ENCODE assay signal across 6 cellular contexts in the genomic region with DNA sequence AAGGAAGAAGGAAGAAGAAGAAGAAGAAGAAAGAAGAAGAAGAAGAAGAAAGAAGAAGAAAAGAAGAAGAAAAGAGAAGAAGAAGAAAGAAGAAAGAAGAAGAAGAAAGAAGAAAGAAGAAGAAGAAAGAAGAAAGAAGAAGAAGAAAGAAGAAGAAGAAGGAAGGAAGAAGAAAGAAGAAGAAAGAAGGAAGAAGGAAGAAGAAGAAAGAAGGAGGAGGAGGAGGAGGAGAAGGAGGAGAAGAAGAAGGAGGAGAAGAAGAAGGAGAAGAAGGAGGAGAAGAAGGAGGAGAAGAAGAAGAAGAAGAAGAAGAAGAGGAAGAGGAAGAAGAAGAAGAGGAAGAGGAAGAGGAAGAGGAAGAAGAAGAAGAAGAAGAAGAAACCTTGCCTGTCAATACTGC.
DNase-seq lines count a peak whose midpoint lies in the region; ATAC-seq, FAIRE-seq and TF ChIP-seq lines count a peak whose summit lies in the region.
"Not testable (repeated sequence)": the region's sequence is repeated elsewhere in the genome, so short reads cannot be mapped to it uniquely, and the experiment has no call there.

No MANE protein-coding gene starts in this region.

- CTCF ChIA-PET in A549 (lab: Yijun Ruan, JAX); HEK293 (lab: Yijun Ruan, JAX); K562 (lab: Yijun Ruan, JAX; ENCODE audit: low intra/inter-chr PET ratio); endothelial cell of umbilical vein (lab: Charles Lee): not testable (repeated sequence)

- TF ChIP-seq POLR2A in A549 (IDR thresholded peaks at IDR 0.05; ENCODE audit: low read length); K562 (conservative IDR thresholded peaks at IDR 0.05); endothelial cell of umbilical vein (IDR thresholded peaks at IDR 0.05; ENCODE audit: low read depth, low read length): not testable (repeated sequence)

- not testable (repeated sequence) for TF ChIP-seq EP300 in A549 (IDR thresholded peaks at IDR 0.05); K562 (IDR thresholded peaks at IDR 0.05; ENCODE audit: low read length)

- H3K4me1 Mint-ChIP-seq in dendritic cell treated with granulocyte-macrophage colony-stimulating factor and Interleukin-4, amounts not matched to agents 40 ng/mL and 50 ng/mL, for 4 days (ENCODE audit: low read depth): not testable (repeated sequence)

- H3K4me3 Mint-ChIP-seq in dendritic cell treated with granulocyte-macrophage colony-stimulating factor and Interleukin-4, amounts not matched to agents 40 ng/mL and 50 ng/mL, for 4 days: not testable (repeated sequence)

- H3K9me1 ChIP-seq in K562 (ENCODE audit: control insufficient read depth, insufficient read depth, low read length); endothelial cell of umbilical vein (replicated peaks; ENCODE audit: control insufficient read depth, extremely low read depth, insufficient read depth, low read length): not testable (repeated sequence)

- ATAC-seq in A549, K562: not testable (repeated sequence)

- not testable (repeated sequence) for BruUV-seq in K562 (replicated peaks; lab: Mats Ljungman, UMichigan); endothelial cell of umbilical vein (replicated peaks; lab: Mats Ljungman, UMichigan)

- H3K27ac ChIP-seq in A549; HEK293 (ENCODE audit: extremely low read depth, low read depth, low read length); K562 (ENCODE audit: extremely low read depth, low read depth, low read length); endothelial cell of umbilical vein (ENCODE audit: insufficient read depth, low read depth, low read length): not testable (repeated sequence)

- not testable (repeated sequence) for H4K20me1 ChIP-seq in K562 (replicated peaks; ENCODE audit: control insufficient read depth, insufficient read depth, low read length); endothelial cell of umbilical vein (replicated peaks; ENCODE audit: control insufficient read depth, extremely low read depth, insufficient read depth, low read length)

- not testable (repeated sequence) for H3K9ac ChIP-seq in K562 (ENCODE audit: insufficient read depth in 1 of 2, low read depth in 2 of 2, low read length in 2 of 2); endothelial cell of umbilical vein (replicated peaks; ENCODE audit: extremely low read depth, insufficient read depth, low read length)

- H3K4me2 ChIP-seq in A549; K562 (ENCODE audit: insufficient read depth, low read length); endothelial cell of umbilical vein (ENCODE audit: insufficient read depth, low read length): not testable (repeated sequence)

- H3K79me2 ChIP-seq in K562 (ENCODE audit: control insufficient read depth, insufficient read depth, low read length); endothelial cell of umbilical vein (ENCODE audit: control insufficient read depth, insufficient read depth, low read length): not testable (repeated sequence)

- H3K9me3 Mint-ChIP-seq in dendritic cell treated with granulocyte-macrophage colony-stimulating factor and Interleukin-4, amounts not matched to agents 40 ng/mL and 50 ng/mL, for 4 days: peaks cover 15% of the 10 kb centered on the region

- H3K4me1 ChIP-seq in A549; HEK293 (ENCODE audit: control insufficient read depth, insufficient read depth, low read length); K562 (replicated peaks in 1 of 2; ENCODE audit: control insufficient read depth in 2 of 2, insufficient read depth in 2 of 2, low read length in 2 of 2); endothelial cell of umbilical vein (ENCODE audit: control insufficient read depth, extremely low read depth, insufficient read depth, low read length): not testable (repeated sequence)

- not testable (repeated sequence) for DNase-seq in A549 (ENCODE audit: low read depth in 1 of 2, low spot score in 1 of 2); K562 (ENCODE audit: extremely low read depth in 1 of 4, low spot score in 3 of 4); endothelial cell of umbilical vein (ENCODE audit: low read depth, low spot score)

- POLR2A ChIA-PET in A549 (lab: Yijun Ruan, JAX); HEK293 (lab: Yijun Ruan, JAX); K562 (lab: Yijun Ruan, JAX); endothelial cell of umbilical vein (lab: Charles Lee): not testable (repeated sequence)

- intact Hi-C loops in K562 (cut with micrococcal nuclease); dendritic cell treated with granulocyte-macrophage colony-stimulating factor and Interleukin-4, amounts not matched to agents 40 ng/mL and 50 ng/mL, for 4 days (cut with micrococcal nuclease); endothelial cell of umbilical vein (cut with micrococcal nuclease): not testable (repeated sequence)

- not testable (repeated sequence) for FAIRE-seq in A549 (lab: Jason Lieb, UNC); K562 (lab: Jason Lieb, UNC)
- FAIRE-seq in endothelial cell of umbilical vein (lab: Jason Lieb, UNC) (peak; percentile 38), islet of Langerhans (lab: Jason Lieb, UNC) (peak; percentile 33)

- not testable (repeated sequence) for TF ChIP-seq CTCF in A549 (IDR thresholded peaks at IDR 0.05); HEK293 (tag by site-specific recombination; IDR thresholded peaks at IDR 0.05); K562 (IDR thresholded peaks at IDR 0.05 in 2 of 3, conservative IDR thresholded peaks at IDR 0.05 in 1 of 3; ENCODE audit: insufficient read depth in 2 of 3, low read depth in 1 of 3, low read length in 3 of 3); endothelial cell of umbilical vein (IDR thresholded peaks at IDR 0.05; ENCODE audit: extremely low read depth in 1 of 2, insufficient read depth in 1 of 2, low read depth in 1 of 2, low read length in 2 of 2)

- TF ChIP-seq RAD21 in A549 (conservative IDR thresholded peaks at IDR 0.05 in 1 of 2, IDR thresholded peaks at IDR 0.05 in 1 of 2); K562 (CRISPR knock-in tag; conservative IDR thresholded peaks at IDR 0.05 in 1 of 2, IDR thresholded peaks at IDR 0.05 in 1 of 2): not testable (repeated sequence)

- in situ Hi-C loops in K562 (cut with MboI): not testable (repeated sequence)

- H3K27ac Mint-ChIP-seq in dendritic cell treated with granulocyte-macrophage colony-stimulating factor and Interleukin-4, amounts not matched to agents 40 ng/mL and 50 ng/mL, for 4 days: peak overlapping the region; percentile 60

- H3K36me3 ChIP-seq in HEK293 (ENCODE audit: control insufficient read depth in 2 of 2, insufficient read depth in 1 of 2, low read length in 2 of 2): peaks cover 0 to 18% of the 10 kb centered on the region in 2 experiments; a peak in 2 of 3 replicates
- H3K36me3 ChIP-seq in K562 (ENCODE audit: control insufficient read depth, insufficient read depth, low read length); endothelial cell of umbilical vein (ENCODE audit: control insufficient read depth in 2 of 2, extremely low read depth in 1 of 2, insufficient read depth in 2 of 2, low read length in 2 of 2): not testable (repeated sequence)

- H3K27me3 Mint-ChIP-seq in dendritic cell treated with granulocyte-macrophage colony-stimulating factor and Interleukin-4, amounts not matched to agents 40 ng/mL and 50 ng/mL, for 4 days: not testable (repeated sequence)

- H3K27me3 ChIP-seq in K562 (ENCODE audit: control insufficient read depth in 2 of 2, insufficient read depth in 2 of 2, low read length in 2 of 2); endothelial cell of umbilical vein (ENCODE audit: control insufficient read depth in 2 of 2, insufficient read depth in 2 of 2, low read length in 2 of 2): not testable (repeated sequence)

- H3K9me3 ChIP-seq in A549; HEK293 (ENCODE audit: control insufficient read depth, insufficient read depth, low read depth, low read length); K562 (replicated peaks; ENCODE audit: control insufficient read depth, insufficient read depth, low read depth, low read length); endothelial cell of umbilical vein (replicated peaks; ENCODE audit: control insufficient read depth, insufficient read depth, low read length): not testable (repeated sequence)

- H3K36me3 Mint-ChIP-seq in dendritic cell treated with granulocyte-macrophage colony-stimulating factor and Interleukin-4, amounts not matched to agents 40 ng/mL and 50 ng/mL, for 4 days (ENCODE audit: low read depth): peaks cover 36% of the 10 kb centered on the region

- dilution Hi-C loops in endothelial cell of umbilical vein (cut with MboI; ENCODE audit: extremely low pct_ligation_motif_present, low sequenced_read_pairs): not testable (repeated sequence)

- H2AFZ ChIP-seq in K562 (ENCODE audit: low read depth, low read length); endothelial cell of umbilical vein (ENCODE audit: low read depth, low read length): not testable (repeated sequence)

- H3K4me3 ChIP-seq in A549; HEK293 (ENCODE audit: low read depth, low read length); K562; endothelial cell of umbilical vein (replicated peaks in 1 of 3; ENCODE audit: insufficient read depth in 1 of 3, low read depth in 1 of 3, low read length in 3 of 3): not testable (repeated sequence)

TF ChIP-seq in A549, 52 proteins besides CTCF, POLR2A, EP300 and RAD21:
- TF ChIP-seq HDAC2 (IDR thresholded peaks at IDR 0.05): 0 out of 2 replicates have a peak, but pooled peaks have one; percentile 29
TF ChIP-seq in A549: peak in this region for 1; not testable (repeated sequence) for 51.
